Comparison of ENCODE assay signal across 1 cellular context in genomic region chr11:47272706-47273105, GRCh38.
TF ChIP-seq lines count a peak whose summit lies in the region.

No MANE protein-coding gene starts in this region.

TF ChIP-seq in A549, 52 proteins besides CTCF, POLR2A, EP300 and RAD21:
- no peak for TF ChIP-seq ZFP36 (IDR thresholded peaks at IDR 0.05; ENCODE audit: borderline replicate concordance, partially characterized antibody)
- TF ChIP-seq, protein P1, sequence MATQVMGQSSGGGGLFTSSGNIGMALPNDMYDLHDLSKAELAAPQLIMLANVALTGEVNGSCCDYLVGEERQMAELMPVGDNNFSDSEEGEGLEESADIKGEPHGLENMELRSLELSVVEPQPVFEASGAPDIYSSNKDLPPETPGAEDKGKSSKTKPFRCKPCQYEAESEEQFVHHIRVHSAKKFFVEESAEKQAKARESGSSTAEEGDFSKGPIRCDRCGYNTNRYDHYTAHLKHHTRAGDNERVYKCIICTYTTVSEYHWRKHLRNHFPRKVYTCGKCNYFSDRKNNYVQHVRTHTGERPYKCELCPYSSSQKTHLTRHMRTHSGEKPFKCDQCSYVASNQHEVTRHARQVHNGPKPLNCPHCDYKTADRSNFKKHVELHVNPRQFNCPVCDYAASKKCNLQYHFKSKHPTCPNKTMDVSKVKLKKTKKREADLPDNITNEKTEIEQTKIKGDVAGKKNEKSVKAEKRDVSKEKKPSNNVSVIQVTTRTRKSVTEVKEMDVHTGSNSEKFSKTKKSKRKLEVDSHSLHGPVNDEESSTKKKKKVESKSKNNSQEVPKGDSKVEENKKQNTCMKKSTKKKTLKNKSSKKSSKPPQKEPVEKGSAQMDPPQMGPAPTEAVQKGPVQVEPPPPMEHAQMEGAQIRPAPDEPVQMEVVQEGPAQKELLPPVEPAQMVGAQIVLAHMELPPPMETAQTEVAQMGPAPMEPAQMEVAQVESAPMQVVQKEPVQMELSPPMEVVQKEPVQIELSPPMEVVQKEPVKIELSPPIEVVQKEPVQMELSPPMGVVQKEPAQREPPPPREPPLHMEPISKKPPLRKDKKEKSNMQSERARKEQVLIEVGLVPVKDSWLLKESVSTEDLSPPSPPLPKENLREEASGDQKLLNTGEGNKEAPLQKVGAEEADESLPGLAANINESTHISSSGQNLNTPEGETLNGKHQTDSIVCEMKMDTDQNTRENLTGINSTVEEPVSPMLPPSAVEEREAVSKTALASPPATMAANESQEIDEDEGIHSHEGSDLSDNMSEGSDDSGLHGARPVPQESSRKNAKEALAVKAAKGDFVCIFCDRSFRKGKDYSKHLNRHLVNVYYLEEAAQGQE (IDR thresholded peaks at IDR 0.05) = peak; percentile 66; the same call in 1 of the 2 replicates
